In the genomic region with DNA sequence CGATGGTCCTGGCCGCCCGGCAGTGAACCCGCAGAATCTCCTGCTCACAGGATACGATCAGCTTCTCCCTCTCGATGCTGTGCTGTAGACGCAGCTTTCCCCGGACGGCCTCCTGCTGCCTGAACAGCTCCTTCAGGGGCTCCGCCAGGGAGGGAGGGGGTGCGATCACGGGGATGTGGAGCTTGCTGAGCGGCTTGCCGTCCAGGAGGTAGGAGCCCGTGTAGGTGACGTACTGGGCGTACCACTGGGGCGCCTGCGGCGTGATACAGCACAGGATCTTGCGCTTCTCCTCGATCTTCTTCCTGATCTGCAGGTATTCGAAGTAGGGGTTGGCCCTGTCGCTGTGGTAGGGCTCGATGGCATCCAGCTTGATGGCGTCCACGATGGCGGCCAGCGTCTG, we compare ENCODE assay signal across 3 cellular contexts.
DNase-seq lines count a peak whose midpoint lies in the region; FAIRE-seq and TF ChIP-seq lines count a peak whose summit lies in the region.
"Not testable (repeated sequence)": the region's sequence is repeated elsewhere in the genome, so short reads cannot be mapped to it uniquely, and the experiment has no call there.

No MANE protein-coding gene starts in this region.

- H2AFZ ChIP-seq in endothelial cell of umbilical vein (ENCODE audit: low read depth, low read length) = not testable (repeated sequence)

- dilution Hi-C loops in endothelial cell of umbilical vein (cut with MboI; ENCODE audit: extremely low pct_ligation_motif_present, low sequenced_read_pairs) = not testable (repeated sequence)

- not testable (repeated sequence) for H3K4me3 ChIP-seq in endothelial cell of umbilical vein (replicated peaks in 1 of 3; ENCODE audit: insufficient read depth in 1 of 3, low read depth in 1 of 3, low read length in 3 of 3)

- H3K27me3 ChIP-seq in endothelial cell of umbilical vein (ENCODE audit: control insufficient read depth in 2 of 2, insufficient read depth in 2 of 2, low read length in 2 of 2) = not testable (repeated sequence)

- not testable (repeated sequence) for BruUV-seq in endothelial cell of umbilical vein (replicated peaks; lab: Mats Ljungman, UMichigan)

- not testable (repeated sequence) for H3K27ac ChIP-seq in endothelial cell of umbilical vein (ENCODE audit: insufficient read depth, low read depth, low read length)

- not testable (repeated sequence) for H3K9me3 ChIP-seq in endothelial cell of umbilical vein (replicated peaks; ENCODE audit: control insufficient read depth, insufficient read depth, low read length)

- not testable (repeated sequence) for H4K20me1 ChIP-seq in endothelial cell of umbilical vein (replicated peaks; ENCODE audit: control insufficient read depth, extremely low read depth, insufficient read depth, low read length)

- intact Hi-C loops in endothelial cell of umbilical vein (cut with micrococcal nuclease) = not testable (repeated sequence)

- H3K4me1 ChIP-seq in endothelial cell of umbilical vein (ENCODE audit: control insufficient read depth, extremely low read depth, insufficient read depth, low read length) = not testable (repeated sequence)

- CTCF ChIA-PET in endothelial cell of umbilical vein (lab: Charles Lee) = not testable (repeated sequence)

- not testable (repeated sequence) for DNase-seq in GM19239 (ENCODE audit: insufficient read length, low spot score); endothelial cell of umbilical vein (ENCODE audit: low read depth, low spot score)
- peak; percentile 7 for DNase-seq in activated gamma-delta T cell (lab: John Stamatoyannopoulos, UW)

- not testable (repeated sequence) for H3K4me2 ChIP-seq in endothelial cell of umbilical vein (ENCODE audit: insufficient read depth, low read length)

- H3K9ac ChIP-seq in endothelial cell of umbilical vein (replicated peaks; ENCODE audit: extremely low read depth, insufficient read depth, low read length) = not testable (repeated sequence)

- POLR2A ChIA-PET in endothelial cell of umbilical vein (lab: Charles Lee) = not testable (repeated sequence)

- H3K36me3 ChIP-seq in endothelial cell of umbilical vein (ENCODE audit: control insufficient read depth in 2 of 2, extremely low read depth in 1 of 2, insufficient read depth in 2 of 2, low read length in 2 of 2) = not testable (repeated sequence)

- FAIRE-seq in GM19239 (lab: Jason Lieb, UNC) (peak; percentile 73), endothelial cell of umbilical vein (lab: Jason Lieb, UNC) (peak; percentile 68)

- not testable (repeated sequence) for TF ChIP-seq POLR2A in endothelial cell of umbilical vein (IDR thresholded peaks at IDR 0.05; ENCODE audit: low read depth, low read length)

- not testable (repeated sequence) for H3K79me2 ChIP-seq in endothelial cell of umbilical vein (ENCODE audit: control insufficient read depth, insufficient read depth, low read length)

- H3K9me1 ChIP-seq in endothelial cell of umbilical vein (replicated peaks; ENCODE audit: control insufficient read depth, extremely low read depth, insufficient read depth, low read length) = not testable (repeated sequence)

- not testable (repeated sequence) for TF ChIP-seq CTCF in endothelial cell of umbilical vein (IDR thresholded peaks at IDR 0.05; ENCODE audit: extremely low read depth in 1 of 2, insufficient read depth in 1 of 2, low read depth in 1 of 2, low read length in 2 of 2)
